Comparison of ENCODE assay signal across 13 cellular contexts in genomic region chr16:49020436-49020835, GRCh38.
DNase-seq lines count a peak whose midpoint lies in the region; ATAC-seq and TF ChIP-seq lines count a peak whose summit lies in the region.
"Had no signal": no experiment of that assay in that cellular context is flagged by ENCODE, and none has a peak within 500 bp of the region (broad histone marks: within the 10 kb centered on the region; RNA-seq: fewer than 3 reads in every experiment).

No MANE protein-coding gene starts in this region.

- no peak for ATAC-seq in HG03520 (IDR thresholded peaks at IDR 0.05; ENCODE audit: unreplicated experiment)
- ATAC-seq: CD8-positive, alpha-beta T cell had no signal

- H3K27me3 ChIP-seq in mammary epithelial cell (ENCODE audit: insufficient read depth, low read length) (no peaks in the 10 kb centered on the region), breast epithelium (no peaks in the 10 kb centered on the region)

- H3K27ac ChIP-seq in mammary epithelial cell (ENCODE audit: insufficient read depth, low read depth, low read length) (no peak overlapping the region), breast epithelium (no peak overlapping the region), coronary artery (no peak overlapping the region)
- H3K27ac ChIP-seq: SJSA1 had no signal

- H3K9ac ChIP-seq in mammary epithelial cell (ENCODE audit: insufficient read depth, low read length): no peak overlapping the region

- H3K9me3 Mint-ChIP-seq in nephron: no peaks in the 10 kb centered on the region

- DNase-seq in mammary epithelial cell: no peak
- no peak for DNase-seq in breast epithelium (ENCODE audit: low spot score in 2 of 2)
- peak; percentile 29 for DNase-seq in coronary artery (ENCODE audit: low spot score)
- no peak for DNase-seq in NCI-H510A treated with DMSO at 0.1 percent for 48 hours (lab: John Stamatoyannopoulos, UW)
- no peak for DNase-seq in NOMO-1 (lab: John Stamatoyannopoulos, UW; ENCODE audit: unreplicated experiment in 2 of 2)
- DNase-seq: Calu3; CD8-positive, alpha-beta T cell; MM.1S; NCI-H146; NCI-H2081 had no signal

- H4K20me1 ChIP-seq in mammary epithelial cell (ENCODE audit: insufficient read depth, low read length): no peaks in the 10 kb centered on the region

- no peaks in the 10 kb centered on the region for H3K9me3 ChIP-seq in mammary epithelial cell (replicated peaks; ENCODE audit: insufficient read depth, low read length)
- H3K9me3 ChIP-seq in breast epithelium: no peaks in the 10 kb centered on the region
- H3K9me3 ChIP-seq: SJSA1 had no signal

- dilution Hi-C loops in mammary epithelial cell (cut with HindIII; ENCODE audit: low sequenced_read_pairs): loop anchor here (5.0 kb wide), 1 partner anchor 58 kb away; no protein-coding TSS in a partner anchor

- no peaks in the 10 kb centered on the region for H3K36me3 Mint-ChIP-seq in nephron (ENCODE audit: low read depth)
- H3K36me3 Mint-ChIP-seq: CD8-positive, alpha-beta T cell had no signal

- WGBS in mammary epithelial cell (ENCODE audit: low coverage, missing lambda C conversion rate): 81% methylated on average over 5 of the region's 5 CpGs

- peak overlapping the region; percentile 11 for H2AFZ ChIP-seq in mammary epithelial cell (ENCODE audit: low read depth, low read length)

- H3K4me3 Mint-ChIP-seq in nephron: peak overlapping the region in 1 of 3 experiments; percentile 25
- H3K4me3 Mint-ChIP-seq: CD8-positive, alpha-beta T cell had no signal

- H3K79me2 ChIP-seq in mammary epithelial cell (ENCODE audit: insufficient read depth, low read length): no peaks in the 10 kb centered on the region

- CTCF ChIA-PET in mammary epithelial cell (lab: Charles Lee; ENCODE audit: low non-redundant PET): no interaction called here

- peak overlapping the region; percentile 26 to 46 (median 42) for H3K27ac Mint-ChIP-seq in nephron
- H3K27ac Mint-ChIP-seq: CD8-positive, alpha-beta T cell had no signal

- in situ Hi-C loops in mammary epithelial cell (cut with MboI; ENCODE audit: low sequenced_read_pairs in 2 of 2): no loop called here

- no peak overlapping the region for H3K4me2 ChIP-seq in mammary epithelial cell (ENCODE audit: insufficient read depth, low read depth, low read length)

- H3K36me3 ChIP-seq in mammary epithelial cell (ENCODE audit: insufficient read depth, low read length): no peaks in the 10 kb centered on the region
- no peaks in the 10 kb centered on the region for H3K36me3 ChIP-seq in breast epithelium
- H3K36me3 ChIP-seq: SJSA1 had no signal

- H3K4me3 ChIP-seq in mammary epithelial cell (replicated peaks in 1 of 3; ENCODE audit: insufficient read depth in 1 of 3, low read depth in 2 of 3, low read length in 3 of 3) (no peak overlapping the region), breast epithelium (no peak overlapping the region), coronary artery (no peak overlapping the region)
- H3K4me3 ChIP-seq: SJSA1 had no signal

- BruUV-seq in mammary epithelial cell (replicated peaks; lab: Mats Ljungman, UMichigan): no TSS peak

- TF ChIP-seq POLR2A in breast epithelium (IDR thresholded peaks at IDR 0.05): no peak

- peaks cover 42% of the 10 kb centered on the region for H3K4me1 ChIP-seq in mammary epithelial cell (ENCODE audit: insufficient read depth, low read length)
- H3K4me1 ChIP-seq in breast epithelium: no peaks in the 10 kb centered on the region
- H3K4me1 ChIP-seq: SJSA1 had no signal

- peaks cover 5% of the 10 kb centered on the region for H3K27me3 Mint-ChIP-seq in nephron (ENCODE audit: low read depth)

- no peak for TF ChIP-seq CTCF in mammary epithelial cell (conservative IDR thresholded peaks at IDR 0.05 in 1 of 2, IDR thresholded peaks at IDR 0.05 in 1 of 2; ENCODE audit: extremely low read depth in 1 of 2, insufficient read depth in 1 of 2, low read depth in 1 of 2, low read length in 2 of 2)
- TF ChIP-seq CTCF in breast epithelium (IDR thresholded peaks at IDR 0.05): no peak
- TF ChIP-seq CTCF in coronary artery (IDR thresholded peaks at IDR 0.05): no peak
- TF ChIP-seq CTCF in nephron (IDR thresholded peaks at IDR 0.05; ENCODE audit: unreplicated experiment in 3 of 3): no peak

- H3K4me1 Mint-ChIP-seq in nephron: peaks cover 53% of the 10 kb centered on the region

- intact Hi-C loops in mammary epithelial cell (cut with micrococcal nuclease): no loop called here
- intact Hi-C loops in breast epithelium (cut with DNase I; ENCODE audit: low total_unique reads): no loop called here
